Comparison of ENCODE assay signal across 1 cellular context in the genomic region with DNA sequence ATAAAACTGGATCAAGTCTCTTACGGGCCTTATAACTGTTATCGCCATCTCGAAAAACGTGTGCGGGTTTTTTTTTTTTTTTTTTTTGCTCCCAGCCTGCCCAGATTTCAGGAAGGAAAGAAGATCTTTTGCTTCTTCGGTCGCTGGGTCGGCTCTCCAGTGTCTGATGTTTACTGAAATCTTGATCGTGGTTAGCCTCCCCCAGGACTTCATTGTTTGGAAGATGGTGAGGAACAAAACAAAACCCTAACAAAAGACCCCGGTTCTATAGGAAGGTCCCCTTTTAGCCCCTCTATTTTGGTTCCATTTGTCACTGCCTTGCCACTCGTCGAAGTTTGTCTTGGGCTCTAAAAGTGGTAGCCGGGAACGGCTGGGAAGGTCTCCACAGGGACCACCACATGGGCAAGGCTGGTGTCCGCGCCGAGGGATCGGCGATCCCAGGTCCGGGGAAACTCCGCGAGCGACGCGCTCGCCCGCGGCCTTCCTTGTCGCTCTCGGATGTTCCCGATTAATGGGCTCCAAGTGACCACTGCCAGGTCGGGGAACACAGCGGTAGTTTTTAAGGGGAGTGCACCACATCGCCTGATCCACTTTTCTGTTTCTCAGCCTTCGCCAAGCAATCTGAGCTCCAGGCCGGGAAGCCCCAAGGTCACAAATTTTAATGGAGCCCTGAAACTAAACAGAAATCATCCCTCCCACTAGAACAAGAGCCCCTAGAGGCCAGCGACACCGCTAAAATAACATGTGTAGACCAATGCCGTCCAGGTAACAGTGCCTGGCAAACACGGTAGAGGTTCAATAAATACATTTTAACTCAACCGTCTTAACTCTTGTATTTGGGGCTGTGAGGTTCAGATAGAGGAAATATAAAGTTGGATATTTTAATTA.
A peak's percentile ranks its signal among the peaks of the same experiment; 100 is the strongest.
TF ChIP-seq lines count a peak whose summit lies in the region.

No MANE protein-coding gene starts in this region.

TF ChIP-seq in HepG2, 621 proteins besides CTCF, POLR2A, EP300 and RAD21 (continued from another document and continues in another):
- TF ChIP-seq ZNF850 (CRISPR knock-in tag; conservative IDR thresholded peaks at IDR 0.05), result 0 out of 2 replicates have a peak, but pooled peaks have one; percentile 75
- TF ChIP-seq ZNF430 (CRISPR knock-in tag; IDR thresholded peaks at IDR 0.05), result no peak
- 0 out of 2 replicates have a peak, but pooled peaks have one; percentile 13 for TF ChIP-seq NFE2 (CRISPR knock-in tag; IDR thresholded peaks at IDR 0.05)
- no peak; the same call in 1 of the 2 replicates for TF ChIP-seq ZNF558 (CRISPR knock-in tag; IDR thresholded peaks at IDR 0.05; ENCODE audit: borderline replicate concordance)
- no peak for TF ChIP-seq PLRG1 (conservative IDR thresholded peaks at IDR 0.05)
- no peak for TF ChIP-seq ZNF709 (CRISPR knock-in tag; IDR thresholded peaks at IDR 0.05)
- TF ChIP-seq, protein P1, sequence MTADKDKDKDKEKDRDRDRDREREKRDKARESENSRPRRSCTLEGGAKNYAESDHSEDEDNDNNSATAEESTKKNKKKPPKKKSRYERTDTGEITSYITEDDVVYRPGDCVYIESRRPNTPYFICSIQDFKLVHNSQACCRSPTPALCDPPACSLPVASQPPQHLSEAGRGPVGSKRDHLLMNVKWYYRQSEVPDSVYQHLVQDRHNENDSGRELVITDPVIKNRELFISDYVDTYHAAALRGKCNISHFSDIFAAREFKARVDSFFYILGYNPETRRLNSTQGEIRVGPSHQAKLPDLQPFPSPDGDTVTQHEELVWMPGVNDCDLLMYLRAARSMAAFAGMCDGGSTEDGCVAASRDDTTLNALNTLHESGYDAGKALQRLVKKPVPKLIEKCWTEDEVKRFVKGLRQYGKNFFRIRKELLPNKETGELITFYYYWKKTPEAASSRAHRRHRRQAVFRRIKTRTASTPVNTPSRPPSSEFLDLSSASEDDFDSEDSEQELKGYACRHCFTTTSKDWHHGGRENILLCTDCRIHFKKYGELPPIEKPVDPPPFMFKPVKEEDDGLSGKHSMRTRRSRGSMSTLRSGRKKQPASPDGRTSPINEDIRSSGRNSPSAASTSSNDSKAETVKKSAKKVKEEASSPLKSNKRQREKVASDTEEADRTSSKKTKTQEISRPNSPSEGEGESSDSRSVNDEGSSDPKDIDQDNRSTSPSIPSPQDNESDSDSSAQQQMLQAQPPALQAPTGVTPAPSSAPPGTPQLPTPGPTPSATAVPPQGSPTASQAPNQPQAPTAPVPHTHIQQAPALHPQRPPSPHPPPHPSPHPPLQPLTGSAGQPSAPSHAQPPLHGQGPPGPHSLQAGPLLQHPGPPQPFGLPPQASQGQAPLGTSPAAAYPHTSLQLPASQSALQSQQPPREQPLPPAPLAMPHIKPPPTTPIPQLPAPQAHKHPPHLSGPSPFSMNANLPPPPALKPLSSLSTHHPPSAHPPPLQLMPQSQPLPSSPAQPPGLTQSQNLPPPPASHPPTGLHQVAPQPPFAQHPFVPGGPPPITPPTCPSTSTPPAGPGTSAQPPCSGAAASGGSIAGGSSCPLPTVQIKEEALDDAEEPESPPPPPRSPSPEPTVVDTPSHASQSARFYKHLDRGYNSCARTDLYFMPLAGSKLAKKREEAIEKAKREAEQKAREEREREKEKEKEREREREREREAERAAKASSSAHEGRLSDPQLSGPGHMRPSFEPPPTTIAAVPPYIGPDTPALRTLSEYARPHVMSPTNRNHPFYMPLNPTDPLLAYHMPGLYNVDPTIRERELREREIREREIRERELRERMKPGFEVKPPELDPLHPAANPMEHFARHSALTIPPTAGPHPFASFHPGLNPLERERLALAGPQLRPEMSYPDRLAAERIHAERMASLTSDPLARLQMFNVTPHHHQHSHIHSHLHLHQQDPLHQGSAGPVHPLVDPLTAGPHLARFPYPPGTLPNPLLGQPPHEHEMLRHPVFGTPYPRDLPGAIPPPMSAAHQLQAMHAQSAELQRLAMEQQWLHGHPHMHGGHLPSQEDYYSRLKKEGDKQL (CRISPR knock-in tag; IDR thresholded peaks at IDR 0.05; ENCODE audit: low read depth), result no peak
- no peak; the same call in 1 of the 2 replicates for TF ChIP-seq ZFP36L1 (CRISPR knock-in tag; IDR thresholded peaks at IDR 0.05)
- TF ChIP-seq ATF1 (CRISPR knock-in tag; IDR thresholded peaks at IDR 0.05), result no peak
- TF ChIP-seq MIXL1 (CRISPR knock-in tag; IDR thresholded peaks at IDR 0.05), result 0 out of 2 replicates have a peak, but pooled peaks have one; percentile 10
- TF ChIP-seq, protein P2, sequence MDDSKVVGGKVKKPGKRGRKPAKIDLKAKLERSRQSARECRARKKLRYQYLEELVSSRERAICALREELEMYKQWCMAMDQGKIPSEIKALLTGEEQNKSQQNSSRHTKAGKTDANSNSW (CRISPR knock-in tag; IDR thresholded peaks at IDR 0.05; ENCODE audit: borderline replicate concordance), result peak; percentile 15; the same call in 1 of the 2 replicates
- TF ChIP-seq ZNF563 (CRISPR knock-in tag; IDR thresholded peaks at IDR 0.05), result no peak
- TF ChIP-seq, protein P3, sequence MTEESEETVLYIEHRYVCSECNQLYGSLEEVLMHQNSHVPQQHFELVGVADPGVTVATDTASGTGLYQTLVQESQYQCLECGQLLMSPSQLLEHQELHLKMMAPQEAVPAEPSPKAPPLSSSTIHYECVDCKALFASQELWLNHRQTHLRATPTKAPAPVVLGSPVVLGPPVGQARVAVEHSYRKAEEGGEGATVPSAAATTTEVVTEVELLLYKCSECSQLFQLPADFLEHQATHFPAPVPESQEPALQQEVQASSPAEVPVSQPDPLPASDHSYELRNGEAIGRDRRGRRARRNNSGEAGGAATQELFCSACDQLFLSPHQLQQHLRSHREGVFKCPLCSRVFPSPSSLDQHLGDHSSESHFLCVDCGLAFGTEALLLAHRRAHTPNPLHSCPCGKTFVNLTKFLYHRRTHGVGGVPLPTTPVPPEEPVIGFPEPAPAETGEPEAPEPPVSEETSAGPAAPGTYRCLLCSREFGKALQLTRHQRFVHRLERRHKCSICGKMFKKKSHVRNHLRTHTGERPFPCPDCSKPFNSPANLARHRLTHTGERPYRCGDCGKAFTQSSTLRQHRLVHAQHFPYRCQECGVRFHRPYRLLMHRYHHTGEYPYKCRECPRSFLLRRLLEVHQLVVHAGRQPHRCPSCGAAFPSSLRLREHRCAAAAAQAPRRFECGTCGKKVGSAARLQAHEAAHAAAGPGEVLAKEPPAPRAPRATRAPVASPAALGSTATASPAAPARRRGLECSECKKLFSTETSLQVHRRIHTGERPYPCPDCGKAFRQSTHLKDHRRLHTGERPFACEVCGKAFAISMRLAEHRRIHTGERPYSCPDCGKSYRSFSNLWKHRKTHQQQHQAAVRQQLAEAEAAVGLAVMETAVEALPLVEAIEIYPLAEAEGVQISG (CRISPR knock-in tag; IDR thresholded peaks at IDR 0.05), result 0 out of 2 replicates have a peak, but pooled peaks have one; percentile 26
- TF ChIP-seq, protein P4, sequence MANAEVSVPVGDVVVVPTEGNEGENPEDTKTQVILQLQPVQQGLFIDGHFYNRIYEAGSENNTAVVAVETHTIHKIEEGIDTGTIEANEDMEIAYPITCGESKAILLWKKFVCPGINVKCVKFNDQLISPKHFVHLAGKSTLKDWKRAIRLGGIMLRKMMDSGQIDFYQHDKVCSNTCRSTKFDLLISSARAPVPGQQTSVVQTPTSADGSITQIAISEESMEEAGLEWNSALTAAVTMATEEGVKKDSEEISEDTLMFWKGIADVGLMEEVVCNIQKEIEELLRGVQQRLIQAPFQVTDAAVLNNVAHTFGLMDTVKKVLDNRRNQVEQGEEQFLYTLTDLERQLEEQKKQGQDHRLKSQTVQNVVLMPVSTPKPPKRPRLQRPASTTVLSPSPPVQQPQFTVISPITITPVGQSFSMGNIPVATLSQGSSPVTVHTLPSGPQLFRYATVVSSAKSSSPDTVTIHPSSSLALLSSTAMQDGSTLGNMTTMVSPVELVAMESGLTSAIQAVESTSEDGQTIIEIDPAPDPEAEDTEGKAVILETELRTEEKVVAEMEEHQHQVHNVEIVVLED (CRISPR knock-in tag; IDR thresholded peaks at IDR 0.05; ENCODE audit: borderline replicate concordance), result peak; percentile 12; the same call in 1 of the 2 replicates
- TF ChIP-seq FOSL1 (CRISPR knock-in tag; IDR thresholded peaks at IDR 0.05; ENCODE audit: borderline replicate concordance), result no peak
- 0 out of 2 replicates have a peak, but pooled peaks have one; percentile 67 for TF ChIP-seq ZNF749 (CRISPR knock-in tag; IDR thresholded peaks at IDR 0.05; ENCODE audit: borderline replicate concordance)
- TF ChIP-seq ZNF878 (CRISPR knock-in tag; IDR thresholded peaks at IDR 0.05), result no peak
- no peak for TF ChIP-seq ZNF317 (CRISPR knock-in tag; IDR thresholded peaks at IDR 0.05)
- TF ChIP-seq, protein P5, sequence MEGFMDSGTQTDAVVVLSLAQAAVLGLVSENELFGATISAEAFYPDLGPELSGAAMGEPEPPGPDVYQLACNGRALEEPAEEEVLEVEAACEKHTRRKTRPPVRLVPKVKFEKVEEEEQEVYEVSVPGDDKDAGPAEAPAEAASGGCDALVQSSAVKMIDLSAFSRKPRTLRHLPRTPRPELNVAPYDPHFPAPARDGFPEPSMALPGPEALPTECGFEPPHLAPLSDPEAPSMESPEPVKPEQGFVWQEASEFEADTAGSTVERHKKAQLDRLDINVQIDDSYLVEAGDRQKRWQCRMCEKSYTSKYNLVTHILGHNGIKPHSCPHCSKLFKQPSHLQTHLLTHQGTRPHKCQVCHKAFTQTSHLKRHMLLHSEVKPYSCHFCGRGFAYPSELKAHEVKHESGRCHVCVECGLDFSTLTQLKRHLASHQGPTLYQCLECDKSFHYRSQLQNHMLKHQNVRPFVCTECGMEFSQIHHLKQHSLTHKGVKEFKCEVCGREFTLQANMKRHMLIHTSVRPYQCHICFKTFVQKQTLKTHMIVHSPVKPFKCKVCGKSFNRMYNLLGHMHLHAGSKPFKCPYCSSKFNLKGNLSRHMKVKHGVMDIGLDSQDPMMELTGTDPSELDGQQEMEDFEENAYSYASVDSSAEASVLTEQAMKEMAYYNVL (CRISPR knock-in tag; IDR thresholded peaks at IDR 0.05; ENCODE audit: borderline replicate concordance), result no peak
- TF ChIP-seq, protein P6, sequence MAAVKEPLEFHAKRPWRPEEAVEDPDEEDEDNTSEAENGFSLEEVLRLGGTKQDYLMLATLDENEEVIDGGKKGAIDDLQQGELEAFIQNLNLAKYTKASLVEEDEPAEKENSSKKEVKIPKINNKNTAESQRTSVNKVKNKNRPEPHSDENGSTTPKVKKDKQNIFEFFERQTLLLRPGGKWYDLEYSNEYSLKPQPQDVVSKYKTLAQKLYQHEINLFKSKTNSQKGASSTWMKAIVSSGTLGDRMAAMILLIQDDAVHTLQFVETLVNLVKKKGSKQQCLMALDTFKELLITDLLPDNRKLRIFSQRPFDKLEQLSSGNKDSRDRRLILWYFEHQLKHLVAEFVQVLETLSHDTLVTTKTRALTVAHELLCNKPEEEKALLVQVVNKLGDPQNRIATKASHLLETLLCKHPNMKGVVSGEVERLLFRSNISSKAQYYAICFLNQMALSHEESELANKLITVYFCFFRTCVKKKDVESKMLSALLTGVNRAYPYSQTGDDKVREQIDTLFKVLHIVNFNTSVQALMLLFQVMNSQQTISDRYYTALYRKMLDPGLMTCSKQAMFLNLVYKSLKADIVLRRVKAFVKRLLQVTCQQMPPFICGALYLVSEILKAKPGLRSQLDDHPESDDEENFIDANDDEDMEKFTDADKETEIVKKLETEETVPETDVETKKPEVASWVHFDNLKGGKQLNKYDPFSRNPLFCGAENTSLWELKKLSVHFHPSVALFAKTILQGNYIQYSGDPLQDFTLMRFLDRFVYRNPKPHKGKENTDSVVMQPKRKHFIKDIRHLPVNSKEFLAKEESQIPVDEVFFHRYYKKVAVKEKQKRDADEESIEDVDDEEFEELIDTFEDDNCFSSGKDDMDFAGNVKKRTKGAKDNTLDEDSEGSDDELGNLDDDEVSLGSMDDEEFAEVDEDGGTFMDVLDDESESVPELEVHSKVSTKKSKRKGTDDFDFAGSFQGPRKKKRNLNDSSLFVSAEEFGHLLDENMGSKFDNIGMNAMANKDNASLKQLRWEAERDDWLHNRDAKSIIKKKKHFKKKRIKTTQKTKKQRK (IDR thresholded peaks at IDR 0.05; ENCODE audit: low read length), result no peak
- TF ChIP-seq ZNF251 (CRISPR knock-in tag; IDR thresholded peaks at IDR 0.05), result no peak
- TF ChIP-seq, protein P7, sequence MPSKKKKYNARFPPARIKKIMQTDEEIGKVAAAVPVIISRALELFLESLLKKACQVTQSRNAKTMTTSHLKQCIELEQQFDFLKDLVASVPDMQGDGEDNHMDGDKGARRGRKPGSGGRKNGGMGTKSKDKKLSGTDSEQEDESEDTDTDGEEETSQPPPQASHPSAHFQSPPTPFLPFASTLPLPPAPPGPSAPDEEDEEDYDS (CRISPR knock-in tag; IDR thresholded peaks at IDR 0.05), result no peak
- TF ChIP-seq ZNF547 (CRISPR knock-in tag; IDR thresholded peaks at IDR 0.05), result no peak; the same call in 1 of the 2 replicates
- TF ChIP-seq, protein P8, sequence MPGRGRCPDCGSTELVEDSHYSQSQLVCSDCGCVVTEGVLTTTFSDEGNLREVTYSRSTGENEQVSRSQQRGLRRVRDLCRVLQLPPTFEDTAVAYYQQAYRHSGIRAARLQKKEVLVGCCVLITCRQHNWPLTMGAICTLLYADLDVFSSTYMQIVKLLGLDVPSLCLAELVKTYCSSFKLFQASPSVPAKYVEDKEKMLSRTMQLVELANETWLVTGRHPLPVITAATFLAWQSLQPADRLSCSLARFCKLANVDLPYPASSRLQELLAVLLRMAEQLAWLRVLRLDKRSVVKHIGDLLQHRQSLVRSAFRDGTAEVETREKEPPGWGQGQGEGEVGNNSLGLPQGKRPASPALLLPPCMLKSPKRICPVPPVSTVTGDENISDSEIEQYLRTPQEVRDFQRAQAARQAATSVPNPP (CRISPR knock-in tag; IDR thresholded peaks at IDR 0.05), result no peak
- TF ChIP-seq, protein P9, sequence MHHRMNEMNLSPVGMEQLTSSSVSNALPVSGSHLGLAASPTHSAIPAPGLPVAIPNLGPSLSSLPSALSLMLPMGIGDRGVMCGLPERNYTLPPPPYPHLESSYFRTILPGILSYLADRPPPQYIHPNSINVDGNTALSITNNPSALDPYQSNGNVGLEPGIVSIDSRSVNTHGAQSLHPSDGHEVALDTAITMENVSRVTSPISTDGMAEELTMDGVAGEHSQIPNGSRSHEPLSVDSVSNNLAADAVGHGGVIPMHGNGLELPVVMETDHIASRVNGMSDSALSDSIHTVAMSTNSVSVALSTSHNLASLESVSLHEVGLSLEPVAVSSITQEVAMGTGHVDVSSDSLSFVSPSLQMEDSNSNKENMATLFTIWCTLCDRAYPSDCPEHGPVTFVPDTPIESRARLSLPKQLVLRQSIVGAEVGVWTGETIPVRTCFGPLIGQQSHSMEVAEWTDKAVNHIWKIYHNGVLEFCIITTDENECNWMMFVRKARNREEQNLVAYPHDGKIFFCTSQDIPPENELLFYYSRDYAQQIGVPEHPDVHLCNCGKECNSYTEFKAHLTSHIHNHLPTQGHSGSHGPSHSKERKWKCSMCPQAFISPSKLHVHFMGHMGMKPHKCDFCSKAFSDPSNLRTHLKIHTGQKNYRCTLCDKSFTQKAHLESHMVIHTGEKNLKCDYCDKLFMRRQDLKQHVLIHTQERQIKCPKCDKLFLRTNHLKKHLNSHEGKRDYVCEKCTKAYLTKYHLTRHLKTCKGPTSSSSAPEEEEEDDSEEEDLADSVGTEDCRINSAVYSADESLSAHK (CRISPR knock-in tag; IDR thresholded peaks at IDR 0.05; ENCODE audit: borderline replicate concordance), result no peak
- 0 out of 2 replicates have a peak, but pooled peaks have one; percentile 12 for TF ChIP-seq SP140L (CRISPR knock-in tag; IDR thresholded peaks at IDR 0.05; ENCODE audit: borderline replicate concordance)
- TF ChIP-seq ZNF614 (CRISPR knock-in tag; IDR thresholded peaks at IDR 0.05; ENCODE audit: borderline replicate concordance), result no peak; the same call in 1 of the 2 replicates
- no peak for TF ChIP-seq ZNF234 (CRISPR knock-in tag; conservative IDR thresholded peaks at IDR 0.05)
- TF ChIP-seq SSRP1 (CRISPR knock-in tag; IDR thresholded peaks at IDR 0.05), result no peak
- TF ChIP-seq GTF3A (CRISPR knock-in tag; conservative IDR thresholded peaks at IDR 0.05), result no peak
